Comparison of ENCODE assay signal across 19 cellular contexts in the genomic region with DNA sequence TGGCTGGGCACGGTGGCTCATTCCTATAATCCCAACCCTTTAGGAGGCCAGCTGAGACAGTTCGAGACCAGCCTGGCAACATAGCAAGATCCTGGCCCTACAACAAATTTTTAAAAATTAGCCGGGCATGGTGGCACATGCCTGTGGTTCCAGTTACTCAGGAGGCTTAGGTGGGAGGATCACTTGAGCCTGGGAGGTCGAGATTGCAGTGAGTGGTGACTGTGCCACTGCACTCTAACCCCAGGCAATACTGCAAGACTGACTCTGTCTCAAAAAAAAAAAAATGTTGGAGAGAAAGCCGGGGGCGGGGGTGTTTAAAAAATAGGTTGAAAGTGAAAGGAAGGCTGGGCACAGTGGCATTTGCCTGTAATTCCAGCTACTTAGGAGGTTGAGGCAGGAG. TPM values are rescaled to one million over a fixed set of nuclear protein-coding genes. Genes with fewer than 3 reads are reported as not detected.
A peak's percentile ranks its signal among the peaks of the same experiment; 100 is the strongest.
DNase-seq lines count a peak whose midpoint lies in the region; ATAC-seq, FAIRE-seq and TF ChIP-seq lines count a peak whose summit lies in the region.
"Had no signal": no experiment of that assay in that cellular context is flagged by ENCODE, and none has a peak within 500 bp of the region (broad histone marks: within the 10 kb centered on the region; RNA-seq: fewer than 3 reads in every experiment).

No MANE protein-coding gene starts in this region.

- TF ChIP-seq POLR2A in K562 (conservative IDR thresholded peaks at IDR 0.05) = no peak

- H2AFZ ChIP-seq in K562 (ENCODE audit: low read depth, low read length) = no peak overlapping the region

- peaks cover 7% of the 10 kb centered on the region for H3K4me1 Mint-ChIP-seq in activated CD4-positive, alpha-beta T cell treated with anti-CD3 and anti-CD28 coated beads for 36 hours
- peaks cover 5% of the 10 kb centered on the region for H3K4me1 Mint-ChIP-seq in activated CD4-positive, alpha-beta T cell treated with anti-CD3 and anti-CD28 coated beads, Interleukin-2, amount 10 ng/mL, durations not matched to agents 24 days and 14 days
- H3K4me1 Mint-ChIP-seq in neural crest cell = no peaks in the 10 kb centered on the region
- peaks cover 9% of the 10 kb centered on the region for H3K4me1 Mint-ChIP-seq in Calu3 (ENCODE audit: low read depth, unreplicated experiment)

- in situ Hi-C loops in K562 (cut with MboI) = no loop called here

- no peak overlapping the region for H3K4me2 ChIP-seq in K562 (ENCODE audit: insufficient read depth, low read length)

- H3K9me1 ChIP-seq in K562 (ENCODE audit: control insufficient read depth, insufficient read depth, low read length) = no peaks in the 10 kb centered on the region

- TF ChIP-seq EP300 in K562 (IDR thresholded peaks at IDR 0.05; ENCODE audit: low read length) = no peak

- no peak for FAIRE-seq in K562 (lab: Jason Lieb, UNC)
- FAIRE-seq: HepG2 had no signal

- CTCF ChIA-PET in activated CD4-positive, alpha-beta T cell treated with anti-CD3 and anti-CD28 coated beads for 36 hours (lab: Charles Lee) = interaction anchor here (1.5 kb wide), 1 partner anchor 145 kb away, joined by 3 read pairs; no protein-coding TSS in a partner anchor
- CTCF ChIA-PET in K562 (lab: Yijun Ruan, JAX; ENCODE audit: low intra/inter-chr PET ratio) = no interaction called here
- CTCF ChIA-PET in Calu3 (lab: Charles Lee) = interaction anchor here (0.7 kb wide), 2 partner anchors 14 to 78 kb away, joined by 4 to 7 read pairs; no protein-coding TSS in a partner anchor

- intact Hi-C loops in activated CD4-positive, alpha-beta T cell treated with anti-CD3 and anti-CD28 coated beads for 36 hours (cut with DNase I, micrococcal nuclease) = no loop called here
- intact Hi-C loops in activated CD4-positive, alpha-beta T cell treated with anti-CD3 and anti-CD28 coated beads, Interleukin-2, amount 10 ng/mL, durations not matched to agents 24 days and 14 days (cut with micrococcal nuclease) = no loop called here
- intact Hi-C loops in K562 (cut with micrococcal nuclease) = no loop called here
- intact Hi-C loops in Calu3 (cut with micrococcal nuclease; ENCODE audit: unreplicated experiment) = no loop called here

- BruUV-seq in K562 (replicated peaks; lab: Mats Ljungman, UMichigan) (no TSS peak), Calu3 (replicated peaks; lab: Mats Ljungman, UMichigan) (no TSS peak)

- TF ChIP-seq RAD21 in K562 (CRISPR knock-in tag; conservative IDR thresholded peaks at IDR 0.05 in 1 of 2, IDR thresholded peaks at IDR 0.05 in 1 of 2) = no peak

- no peaks in the 10 kb centered on the region for H3K79me2 ChIP-seq in K562 (ENCODE audit: control insufficient read depth, insufficient read depth, low read length)

- no peak overlapping the region for H3K4me3 ChIP-seq in K562

- TF ChIP-seq CTCF in K562 (IDR thresholded peaks at IDR 0.05 in 2 of 3, conservative IDR thresholded peaks at IDR 0.05 in 1 of 3; ENCODE audit: insufficient read depth in 2 of 3, low read depth in 1 of 3, low read length in 3 of 3) (no peak), neural crest cell (conservative IDR thresholded peaks at IDR 0.05) (no peak), Calu3 (IDR thresholded peaks at IDR 0.05; ENCODE audit: unreplicated experiment) (no peak)

- H3K9ac ChIP-seq in K562 (ENCODE audit: insufficient read depth in 1 of 2, low read depth in 2 of 2, low read length in 2 of 2) = no peak overlapping the region

- no peak overlapping the region for H3K27ac ChIP-seq in K562 (ENCODE audit: extremely low read depth, low read depth, low read length)
- H3K27ac ChIP-seq: 22Rv1 had no signal

- H3K27ac Mint-ChIP-seq in activated CD4-positive, alpha-beta T cell treated with anti-CD3 and anti-CD28 coated beads for 36 hours = no peak overlapping the region
- H3K27ac Mint-ChIP-seq in activated CD4-positive, alpha-beta T cell treated with anti-CD3 and anti-CD28 coated beads, Interleukin-2, amount 10 ng/mL, durations not matched to agents 24 days and 14 days = no peak overlapping the region
- H3K27ac Mint-ChIP-seq in neural crest cell (ENCODE audit: unreplicated experiment) (peak overlapping the region; percentile 83), Calu3 (ENCODE audit: unreplicated experiment) (no peak overlapping the region)
- H3K27ac Mint-ChIP-seq: CD8-positive, alpha-beta T cell had no signal

- H3K9me3 ChIP-seq in K562 (replicated peaks; ENCODE audit: control insufficient read depth, insufficient read depth, low read depth, low read length) = no peaks in the 10 kb centered on the region

- H3K27me3 Mint-ChIP-seq in activated CD4-positive, alpha-beta T cell treated with anti-CD3 and anti-CD28 coated beads for 36 hours = no peaks in the 10 kb centered on the region
- no peaks in the 10 kb centered on the region for H3K27me3 Mint-ChIP-seq in activated CD4-positive, alpha-beta T cell treated with anti-CD3 and anti-CD28 coated beads, Interleukin-2, amount 10 ng/mL, durations not matched to agents 24 days and 14 days
- no peaks in the 10 kb centered on the region for H3K27me3 Mint-ChIP-seq in neural crest cell (ENCODE audit: low read depth)
- no peaks in the 10 kb centered on the region for H3K27me3 Mint-ChIP-seq in Calu3 (ENCODE audit: unreplicated experiment)

- 28% methylated on average over 6 of the region's 6 CpGs for WGBS in K562 (ENCODE audit: insufficient coverage, low coverage, missing lambda C conversion rate)

- peaks cover 2% of the 10 kb centered on the region for H3K36me3 Mint-ChIP-seq in activated CD4-positive, alpha-beta T cell treated with anti-CD3 and anti-CD28 coated beads for 36 hours (ENCODE audit: low read depth)
- peaks cover 5% of the 10 kb centered on the region for H3K36me3 Mint-ChIP-seq in activated CD4-positive, alpha-beta T cell treated with anti-CD3 and anti-CD28 coated beads, Interleukin-2, amount 10 ng/mL, durations not matched to agents 24 days and 14 days (ENCODE audit: low read depth)
- H3K36me3 Mint-ChIP-seq in neural crest cell (ENCODE audit: low read depth) (peaks cover 8% of the 10 kb centered on the region), Calu3 (ENCODE audit: insufficient read depth, unreplicated experiment) (peaks cover 11% of the 10 kb centered on the region)

- no peaks in the 10 kb centered on the region for H3K4me1 ChIP-seq in K562 (replicated peaks in 1 of 2; ENCODE audit: control insufficient read depth in 2 of 2, insufficient read depth in 2 of 2, low read length in 2 of 2)

- no peaks in the 10 kb centered on the region for H4K20me1 ChIP-seq in K562 (replicated peaks; ENCODE audit: control insufficient read depth, insufficient read depth, low read length)

- peak; percentile 22 for DNase-seq in activated CD4-positive, alpha-beta T cell treated with anti-CD3 and anti-CD28 coated beads for 36 hours
- no peak for DNase-seq in activated CD4-positive, alpha-beta T cell treated with anti-CD3 and anti-CD28 coated beads, Interleukin-2, amount 10 ng/mL, durations not matched to agents 24 days and 14 days
- DNase-seq in LHCN-M2 (ENCODE audit: low read depth) (peak; percentile 6), K562 (ENCODE audit: extremely low read depth in 1 of 4, low spot score in 3 of 4) (no peak), neural crest cell (ENCODE audit: low read depth, low spot score) (no peak), Calu3 (no peak)
- DNase-seq: NCI-H146; NCI-H2081 treated with DMSO at 0.1 percent for 48 hours; NCI-H2227 treated with DMSO at 0.1 percent for 48 hours; NCI-H69; NK-92 treated with Interleukin-12 subunit alpha and Interleukin-12 subunit beta, amount 100 ng/mL, for 24 hours; PC-3 had no signal

- ATAC-seq in activated CD4-positive, alpha-beta T cell treated with anti-CD3 and anti-CD28 coated beads for 36 hours = no peak
- ATAC-seq in K562 = no peak
- ATAC-seq in HG02970 (IDR thresholded peaks at IDR 0.05; ENCODE audit: low FRiP score, unreplicated experiment) = no peak
- ATAC-seq in GM18519 (IDR thresholded peaks at IDR 0.05; ENCODE audit: low FRiP score, unreplicated experiment) = no peak
- ATAC-seq: CD8-positive, alpha-beta T cell; HepG2; PC-3 had no signal

- POLR2A ChIA-PET in activated CD4-positive, alpha-beta T cell treated with anti-CD3 and anti-CD28 coated beads for 36 hours (lab: Charles Lee) = interaction anchor here (0.7 kb wide), 1 partner anchor 123 kb away, joined by 4 read pairs; the partner anchor contains the start of gene ZNF691
- POLR2A ChIA-PET in K562 (lab: Yijun Ruan, JAX) = no interaction called here

- H3K4me3 Mint-ChIP-seq in activated CD4-positive, alpha-beta T cell treated with anti-CD3 and anti-CD28 coated beads for 36 hours = no peak overlapping the region
- no peak overlapping the region for H3K4me3 Mint-ChIP-seq in activated CD4-positive, alpha-beta T cell treated with anti-CD3 and anti-CD28 coated beads, Interleukin-2, amount 10 ng/mL, durations not matched to agents 24 days and 14 days
- no peak overlapping the region for H3K4me3 Mint-ChIP-seq in neural crest cell
- H3K4me3 Mint-ChIP-seq in Calu3 (ENCODE audit: low read depth, unreplicated experiment) = no peak overlapping the region
- H3K4me3 Mint-ChIP-seq: CD8-positive, alpha-beta T cell had no signal

- no peaks in the 10 kb centered on the region for H3K36me3 ChIP-seq in K562 (ENCODE audit: control insufficient read depth, insufficient read depth, low read length)

- H3K27me3 ChIP-seq in K562 (ENCODE audit: control insufficient read depth in 2 of 2, insufficient read depth in 2 of 2, low read length in 2 of 2) = no peaks in the 10 kb centered on the region

- H3K9me3 Mint-ChIP-seq in activated CD4-positive, alpha-beta T cell treated with anti-CD3 and anti-CD28 coated beads for 36 hours (ENCODE audit: low read depth) = no peaks in the 10 kb centered on the region
- no peaks in the 10 kb centered on the region for H3K9me3 Mint-ChIP-seq in activated CD4-positive, alpha-beta T cell treated with anti-CD3 and anti-CD28 coated beads, Interleukin-2, amount 10 ng/mL, durations not matched to agents 24 days and 14 days
- H3K9me3 Mint-ChIP-seq in neural crest cell = no peaks in the 10 kb centered on the region
- no peaks in the 10 kb centered on the region for H3K9me3 Mint-ChIP-seq in Calu3 (ENCODE audit: low read depth, unreplicated experiment)
- H3K9me3 Mint-ChIP-seq: CD8-positive, alpha-beta T cell had no signal

RNA-seq across cellular contexts. Expression of gene CLDN19, which starts 16.5 kb away (rescaled TPM):
- total RNA-seq in activated CD4-positive, alpha-beta T cell treated with anti-CD3 and anti-CD28 coated beads for 36 hours = not detected
- not detected in 2 replicates for total RNA-seq in activated CD4-positive, alpha-beta T cell treated with anti-CD3 and anti-CD28 coated beads, Interleukin-2, amount 10 ng/mL, durations not matched to agents 24 days and 14 days
- total RNA-seq in LHCN-M2 (2014; rRNA removed) (not detected in 2 replicates), K562 (2014; rRNA removed) (not detected in 2 replicates), K562 (2014; rRNA removed; fragmentation: Illumina TruSeq; extraction: Trizol) (not detected in 2 replicates), K562 (2015; rRNA removed; fragmentation: Illumina TruSeq; extraction: Trizol) (not detected in 2 replicates), K562 (2021) (not detected in 2 replicates), neural crest cell (0.14 and 0.19 TPM in 2 replicates), Calu3 (2022) (not detected in 2 replicates)
- polyA plus RNA-seq in LHCN-M2 (2012) = not detected
- total RNA-seq in K562 (2011; cell fraction: chromatin; rRNA removed; ENCODE audit: low replicate concordance) = not detected in 2 replicates
- not detected in 2 replicates for total RNA-seq in K562 (2011; cell fraction: nucleolus; rRNA removed)
- not detected in 2 replicates for total RNA-seq in K562 (2011; cell fraction: nucleoplasm; rRNA removed)
- polyA plus RNA-seq in K562 (2011; rRNA removed) (not detected in 2 replicates), K562 (2014; fragmentation: Illumina TruSeq; extraction: Trizol) (not detected in 2 replicates), K562 (2014; fragmentation: Nextera tagmentation; extraction: Ambion mirVana) (not detected), K562 (2014; rRNA removed) (not detected in 2 replicates)
- polyA plus RNA-seq in K562 (2011; cell fraction: cytosol; rRNA removed) = 0.03 TPM in 1 of 2 replicates, not detected in the other
- polyA plus RNA-seq in K562 (2011; cell fraction: nucleus; rRNA removed) = not detected in 2 replicates
- polyA plus RNA-seq in K562 (2012) = 0.03 TPM in 1 of 2 replicates, not detected in the other
- not detected in 2 replicates for polyA minus RNA-seq in K562 (2011; rRNA and poly(A)+ RNA removed)
- not detected in 2 replicates for polyA minus RNA-seq in K562 (2011; cell fraction: cytosol; rRNA and poly(A)+ RNA removed)
- not detected in 2 replicates for polyA minus RNA-seq in K562 (2011; cell fraction: nucleus; rRNA and poly(A)+ RNA removed)
- total RNA-seq: CD8-positive, alpha-beta T cell; H4; PC-3 had no signal
- polyA plus RNA-seq: BJ had no signal

RNA-seq across cellular contexts. Expression of gene YBX1, which starts 41.3 kb away (rescaled TPM):
- 1,000 to 10,000 TPM; 1,224 to 1,435 TPM for total RNA-seq in activated CD4-positive, alpha-beta T cell treated with anti-CD3 and anti-CD28 coated beads for 36 hours
- 861 and 867 TPM in 2 replicates for total RNA-seq in activated CD4-positive, alpha-beta T cell treated with anti-CD3 and anti-CD28 coated beads, Interleukin-2, amount 10 ng/mL, durations not matched to agents 24 days and 14 days
- total RNA-seq in LHCN-M2 (2014; rRNA removed) (1,026 and 1,116 TPM in 2 replicates), K562 (2014; rRNA removed) (1,738 and 1,868 TPM in 2 replicates), K562 (2014; rRNA removed; fragmentation: Illumina TruSeq; extraction: Trizol) (1,262 and 1,370 TPM in 2 replicates), K562 (2015; rRNA removed; fragmentation: Illumina TruSeq; extraction: Trizol) (1,548 and 1,573 TPM in 2 replicates), K562 (2021) (1,160 and 1,216 TPM in 2 replicates), neural crest cell (1,242 and 1,309 TPM in 2 replicates), Calu3 (2022) (808 and 937 TPM in 2 replicates)
- polyA plus RNA-seq in LHCN-M2 (2012) = 1,217 TPM
- 47.4 and 83.8 TPM in 2 replicates for total RNA-seq in K562 (2011; cell fraction: chromatin; rRNA removed; ENCODE audit: low replicate concordance)
- total RNA-seq in K562 (2011; cell fraction: nucleolus; rRNA removed) = 59.5 and 62.8 TPM in 2 replicates
- total RNA-seq in K562 (2011; cell fraction: nucleoplasm; rRNA removed) = 90.9 and 179 TPM in 2 replicates
- polyA plus RNA-seq in K562 (2011; rRNA removed) (411 and 825 TPM in 2 replicates), K562 (2014; fragmentation: Illumina TruSeq; extraction: Trizol) (1,646 and 1,955 TPM in 2 replicates), K562 (2014; fragmentation: Nextera tagmentation; extraction: Ambion mirVana) (100 to 1,000 TPM; 363 to 380 TPM), K562 (2014; rRNA removed) (1,176 and 1,182 TPM in 2 replicates)
- 506 and 740 TPM in 2 replicates for polyA plus RNA-seq in K562 (2011; cell fraction: cytosol; rRNA removed)
- polyA plus RNA-seq in K562 (2011; cell fraction: nucleus; rRNA removed) = 320 and 421 TPM in 2 replicates
- polyA plus RNA-seq in K562 (2012) = 794 and 1,429 TPM in 2 replicates
- polyA minus RNA-seq in K562 (2011; rRNA and poly(A)+ RNA removed) = 483 and 659 TPM in 2 replicates
- 380 and 478 TPM in 2 replicates for polyA minus RNA-seq in K562 (2011; cell fraction: cytosol; rRNA and poly(A)+ RNA removed)
- 66.0 and 120 TPM in 2 replicates for polyA minus RNA-seq in K562 (2011; cell fraction: nucleus; rRNA and poly(A)+ RNA removed)

RNA-seq across cellular contexts. Expression of gene P3H1, which starts 43.3 kb away (rescaled TPM):
- total RNA-seq in activated CD4-positive, alpha-beta T cell treated with anti-CD3 and anti-CD28 coated beads for 36 hours = 10 to 100 TPM; 24.3 to 28.8 TPM
- total RNA-seq in activated CD4-positive, alpha-beta T cell treated with anti-CD3 and anti-CD28 coated beads, Interleukin-2, amount 10 ng/mL, durations not matched to agents 24 days and 14 days = 47.4 and 51.1 TPM in 2 replicates
- total RNA-seq in LHCN-M2 (2014; rRNA removed) (76.3 and 90.9 TPM in 2 replicates), K562 (2014; rRNA removed) (45.7 and 55.3 TPM in 2 replicates), K562 (2014; rRNA removed; fragmentation: Illumina TruSeq; extraction: Trizol) (22.5 and 26.1 TPM in 2 replicates), K562 (2015; rRNA removed; fragmentation: Illumina TruSeq; extraction: Trizol) (39.2 and 40.8 TPM in 2 replicates), K562 (2021) (79.5 and 81.7 TPM in 2 replicates), neural crest cell (77.2 and 88.6 TPM in 2 replicates), Calu3 (2022) (27.9 and 35.1 TPM in 2 replicates)
- 59.2 TPM for polyA plus RNA-seq in LHCN-M2 (2012)
- 176 and 400 TPM in 2 replicates for total RNA-seq in K562 (2011; cell fraction: chromatin; rRNA removed; ENCODE audit: low replicate concordance)
- total RNA-seq in K562 (2011; cell fraction: nucleolus; rRNA removed) = 273 and 316 TPM in 2 replicates
- total RNA-seq in K562 (2011; cell fraction: nucleoplasm; rRNA removed) = 218 and 223 TPM in 2 replicates
- polyA plus RNA-seq in K562 (2011; rRNA removed) (60.9 and 92.0 TPM in 2 replicates), K562 (2014; fragmentation: Illumina TruSeq; extraction: Trizol) (52.1 and 55.8 TPM in 2 replicates), K562 (2014; fragmentation: Nextera tagmentation; extraction: Ambion mirVana) (1 to 10 TPM; 1.7 to 5.0 TPM), K562 (2014; rRNA removed) (50.1 and 62.9 TPM in 2 replicates)
- polyA plus RNA-seq in K562 (2011; cell fraction: cytosol; rRNA removed) = 76.7 and 89.6 TPM in 2 replicates
- polyA plus RNA-seq in K562 (2011; cell fraction: nucleus; rRNA removed) = 482 and 572 TPM in 2 replicates
- polyA plus RNA-seq in K562 (2012) = 38.4 and 79.3 TPM in 2 replicates
- polyA minus RNA-seq in K562 (2011; rRNA and poly(A)+ RNA removed) = 61.5 and 64.9 TPM in 2 replicates
- polyA minus RNA-seq in K562 (2011; cell fraction: cytosol; rRNA and poly(A)+ RNA removed) = 52.2 and 52.3 TPM in 2 replicates
- 97.6 and 154 TPM in 2 replicates for polyA minus RNA-seq in K562 (2011; cell fraction: nucleus; rRNA and poly(A)+ RNA removed)

RNA-seq across cellular contexts. Expression of gene C1orf50, which starts 43.5 kb away (rescaled TPM):
- total RNA-seq in activated CD4-positive, alpha-beta T cell treated with anti-CD3 and anti-CD28 coated beads for 36 hours = 1 to 10 TPM; 4.0 to 8.0 TPM
- 6.2 and 6.3 TPM in 2 replicates for total RNA-seq in activated CD4-positive, alpha-beta T cell treated with anti-CD3 and anti-CD28 coated beads, Interleukin-2, amount 10 ng/mL, durations not matched to agents 24 days and 14 days
- total RNA-seq in LHCN-M2 (2014; rRNA removed) (4.2 and 7.6 TPM in 2 replicates), K562 (2014; rRNA removed) (3.5 and 5.7 TPM in 2 replicates), K562 (2014; rRNA removed; fragmentation: Illumina TruSeq; extraction: Trizol) (5.2 and 8.1 TPM in 2 replicates), K562 (2015; rRNA removed; fragmentation: Illumina TruSeq; extraction: Trizol) (5.3 and 5.9 TPM in 2 replicates), K562 (2021) (5.7 and 8.5 TPM in 2 replicates), neural crest cell (9.7 and 13.6 TPM in 2 replicates), Calu3 (2022) (7.7 and 9.4 TPM in 2 replicates)
- polyA plus RNA-seq in LHCN-M2 (2012) = 4.9 TPM
- 18.1 and 39.6 TPM in 2 replicates for total RNA-seq in K562 (2011; cell fraction: chromatin; rRNA removed; ENCODE audit: low replicate concordance)
- total RNA-seq in K562 (2011; cell fraction: nucleolus; rRNA removed) = 13.2 and 14.9 TPM in 2 replicates
- total RNA-seq in K562 (2011; cell fraction: nucleoplasm; rRNA removed) = 26.0 and 38.0 TPM in 2 replicates
- polyA plus RNA-seq in K562 (2011; rRNA removed) (12.5 and 13.9 TPM in 2 replicates), K562 (2014; fragmentation: Illumina TruSeq; extraction: Trizol) (5.4 and 7.1 TPM in 2 replicates), K562 (2014; fragmentation: Nextera tagmentation; extraction: Ambion mirVana) (1 to 10 TPM in 1 of 2 experiments, under 1 TPM in 1; 0.55 to 1.8 TPM), K562 (2014; rRNA removed) (3.4 and 3.5 TPM in 2 replicates)
- 4.9 and 5.3 TPM in 2 replicates for polyA plus RNA-seq in K562 (2011; cell fraction: cytosol; rRNA removed)
- polyA plus RNA-seq in K562 (2011; cell fraction: nucleus; rRNA removed) = 3.7 and 8.0 TPM in 2 replicates
- polyA plus RNA-seq in K562 (2012) = 3.3 and 7.4 TPM in 2 replicates
- 9.5 and 11.0 TPM in 2 replicates for polyA minus RNA-seq in K562 (2011; rRNA and poly(A)+ RNA removed)
- 1.8 and 2.4 TPM in 2 replicates for polyA minus RNA-seq in K562 (2011; cell fraction: cytosol; rRNA and poly(A)+ RNA removed)
- polyA minus RNA-seq in K562 (2011; cell fraction: nucleus; rRNA and poly(A)+ RNA removed) = 5.1 and 8.7 TPM in 2 replicates

Comparison
In these comparisons a context has a peak if more than half of its experiments do, and no peak if none do; other contexts are left out.
1. DNase-seq: peak in activated CD4-positive, alpha-beta T cell treated with anti-CD3 and anti-CD28 coated beads for 36 hours (single experiment) and LHCN-M2 (single experiment); none in activated CD4-positive, alpha-beta T cell treated with anti-CD3 and anti-CD28 coated beads, Interleukin-2, amount 10 ng/mL, durations not matched to agents 24 days and 14 days (single experiment), K562 (0 of 4), neural crest cell (single experiment) and Calu3 (single experiment).